Comparison of ENCODE assay signal across 23 cellular contexts in the genomic region with DNA sequence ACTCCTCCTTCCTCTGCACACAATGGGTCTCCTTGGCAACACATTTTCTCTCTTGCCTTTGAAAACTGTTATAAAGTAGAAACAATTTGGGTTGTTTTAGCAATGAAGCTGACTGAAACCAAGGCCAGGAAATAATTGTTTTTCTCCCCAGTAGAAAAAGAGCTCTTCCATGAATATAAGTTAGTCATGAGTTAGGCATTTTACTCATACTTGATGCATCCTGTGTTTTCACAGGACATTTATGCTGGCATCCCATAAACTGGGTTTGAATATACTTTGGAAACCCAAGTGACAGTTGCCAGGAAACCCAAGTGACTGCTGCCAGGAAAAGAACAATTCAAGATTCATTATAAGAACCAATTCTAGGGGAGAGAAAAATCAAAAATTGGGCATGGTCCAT.
A peak's percentile ranks its signal among the peaks of the same experiment; 100 is the strongest.
DNase-seq lines count a peak whose midpoint lies in the region.
"Had no signal": no experiment of that assay in that cellular context is flagged by ENCODE, and none has a peak within 500 bp of the region (broad histone marks: within the 10 kb centered on the region; RNA-seq: fewer than 3 reads in every experiment).

No MANE protein-coding gene starts in this region.

- H3K4ac ChIP-seq in mesendoderm (ENCODE audit: low read depth, low read length) (no peak overlapping the region), neuronal stem cell (ENCODE audit: low read length) (no peak overlapping the region)

- H3K27me3 ChIP-seq in adipocyte (replicated peaks; ENCODE audit: control insufficient read depth, insufficient read depth, low read length) (no peaks in the 10 kb centered on the region), mesendoderm (ENCODE audit: insufficient read depth, low read length, poor library complexity) (no peaks in the 10 kb centered on the region), neuronal stem cell (ENCODE audit: control insufficient read depth in 3 of 3, insufficient read depth in 3 of 3, low read depth in 1 of 3, low read length in 3 of 3) (no peaks in the 10 kb centered on the region)
- H3K27me3 ChIP-seq: ascending aorta, hepatocyte, neural progenitor cell, testis had no signal

- H3K4me3 ChIP-seq in adipocyte (ENCODE audit: low read length) (no peak overlapping the region), mesendoderm (ENCODE audit: low read length) (no peak overlapping the region), neuronal stem cell (ENCODE audit: low read length in 2 of 2) (no peak overlapping the region)
- H3K4me3 ChIP-seq: ascending aorta, hepatocyte, neural progenitor cell, PC-9, prostate gland, testis had no signal

- H2BK120ac ChIP-seq in mesendoderm (ENCODE audit: low read depth, low read length) (no peak overlapping the region), neuronal stem cell (ENCODE audit: low read depth, low read length) (no peak overlapping the region)

- no peaks in the 10 kb centered on the region for H3K79me1 ChIP-seq in mesendoderm (ENCODE audit: low read length)
- H3K79me1 ChIP-seq in neuronal stem cell (ENCODE audit: low read depth, low read length): no peaks in the 10 kb centered on the region

- H3K18ac ChIP-seq in mesendoderm (ENCODE audit: low read length) (no peak overlapping the region), neuronal stem cell (ENCODE audit: low read length) (no peak overlapping the region)

- DNase-seq in EL (peak; percentile 7), adipocyte (ENCODE audit: low read depth) (peak; percentile 36), fibroblast of gingiva (ENCODE audit: low read depth) (peak; percentile 67), mesendoderm (peak; percentile 1), neuronal stem cell (ENCODE audit: low spot score) (no peak), epidermal melanocyte (ENCODE audit: insufficient read length, low spot score) (no peak)
- no peak for DNase-seq in stimulated activated CD4-positive, alpha-beta T cell treated with anti-CD3 and anti-CD28 coated beads, Interleukin-2, amount 100 ng/mL, for 48 hours
- no peak for DNase-seq in activated CD4-positive, CD25-positive, alpha-beta regulatory T cell (lab: John Stamatoyannopoulos, UW)
- DNase-seq: activated CD4-positive, alpha-beta T cell treated with anti-CD3 and anti-CD28 coated beads for 4 hours; activated CD8-positive, alpha-beta memory T cell treated with anti-CD3 and anti-CD28 coated beads, Interleukin-2, amount 10 ng/mL, durations not matched to agents 7 days and 5 days; NCI-H1048; NCI-H2029; NCI-H345; PC-9; small intestine; stimulated activated CD4-positive, alpha-beta T cell treated with anti-CD3 and anti-CD28 coated beads, Interleukin-2, amount 100 ng/mL, for 24 hours; stimulated activated naive B cell treated with anti-CD40 and anti-IgM and Interleukin-4, amounts not matched to agents 10 μg/mL and 1 μg/mL and 100 μg/mL, for 72 hours; testis had no signal

- H3K56ac ChIP-seq in mesendoderm (ENCODE audit: low read length): no peak overlapping the region

- no peaks in the 10 kb centered on the region for H3K36me3 ChIP-seq in adipocyte (ENCODE audit: control insufficient read depth, insufficient read depth, low read length, severe bottlenecking)
- H3K36me3 ChIP-seq in mesendoderm (ENCODE audit: control insufficient read depth, insufficient read depth, low read length): no peaks in the 10 kb centered on the region
- H3K36me3 ChIP-seq in neuronal stem cell (replicated peaks in 1 of 2; ENCODE audit: control insufficient read depth in 2 of 2, insufficient read depth in 2 of 2, low read length in 2 of 2): no peaks in the 10 kb centered on the region
- H3K36me3 ChIP-seq: ascending aorta, neural progenitor cell, prostate gland had no signal

- H2BK5ac ChIP-seq in mesendoderm (ENCODE audit: low read length) (no peak overlapping the region), neuronal stem cell (ENCODE audit: low read length) (no peak overlapping the region)

- H3K79me2 ChIP-seq in mesendoderm (ENCODE audit: control insufficient read depth, insufficient read depth, low read length): no peaks in the 10 kb centered on the region
- H3K79me2 ChIP-seq: hepatocyte had no signal

- H3K4me1 ChIP-seq in adipocyte (ENCODE audit: control insufficient read depth, insufficient read depth, low read length) (peaks cover 20% of the 10 kb centered on the region), mesendoderm (ENCODE audit: control insufficient read depth, low read depth, low read length) (no peaks in the 10 kb centered on the region), neuronal stem cell (ENCODE audit: control insufficient read depth in 2 of 2, insufficient read depth in 1 of 2, low read depth in 1 of 2, low read length in 2 of 2) (peaks cover 4% of the 10 kb centered on the region in 2 donors)
- H3K4me1 ChIP-seq: ascending aorta, neural progenitor cell, prostate gland had no signal

- no peak overlapping the region for H4K8ac ChIP-seq in mesendoderm (ENCODE audit: low read depth, low read length)
- no peak overlapping the region for H4K8ac ChIP-seq in neuronal stem cell (ENCODE audit: low read depth, low read length)

- H2AK5ac ChIP-seq in mesendoderm (ENCODE audit: low read length) (no peak overlapping the region), neuronal stem cell (ENCODE audit: low read depth, low read length) (no peak overlapping the region)

- no peak overlapping the region for H2AFZ ChIP-seq in neuronal stem cell (ENCODE audit: low read length)
- H2AFZ ChIP-seq: hepatocyte, neural progenitor cell, PC-9 had no signal

- H3K9me3 ChIP-seq in adipocyte (ENCODE audit: control insufficient read depth, low read length) (no peaks in the 10 kb centered on the region), neuronal stem cell (replicated peaks in 1 of 2; ENCODE audit: control insufficient read depth in 2 of 2, insufficient read depth in 1 of 2, low read depth in 1 of 2, low read length in 2 of 2) (no peaks in the 10 kb centered on the region)
- H3K9me3 ChIP-seq: ascending aorta, prostate gland, testis had no signal

- no peak overlapping the region for H3K9ac ChIP-seq in adipocyte (ENCODE audit: low read length)
- no peak overlapping the region for H3K9ac ChIP-seq in mesendoderm (ENCODE audit: low read length)
- no peak overlapping the region for H3K9ac ChIP-seq in neuronal stem cell (ENCODE audit: low read depth, low read length, poor library complexity)
- H3K9ac ChIP-seq: KMS-11, neural progenitor cell had no signal

- no peak overlapping the region for H4K91ac ChIP-seq in neuronal stem cell (ENCODE audit: low read depth, low read length, poor library complexity)

- H3K27ac ChIP-seq in mesendoderm (ENCODE audit: low read depth, low read length): no peak overlapping the region
- H3K27ac ChIP-seq in neuronal stem cell (replicated peaks; ENCODE audit: low read length): no peak overlapping the region
- H3K27ac ChIP-seq: ascending aorta, hepatocyte, KMS-11, neural progenitor cell, PC-9, prostate gland, testis had no signal

- no peak overlapping the region for H3K4me2 ChIP-seq in mesendoderm (ENCODE audit: low read length)
- no peak overlapping the region for H3K4me2 ChIP-seq in neuronal stem cell (ENCODE audit: insufficient read depth, low read length, poor library complexity, severe bottlenecking)
- H3K4me2 ChIP-seq: hepatocyte, KMS-11, neural progenitor cell, PC-9 had no signal

- no peak overlapping the region for H2BK15ac ChIP-seq in mesendoderm (replicated peaks; ENCODE audit: low read depth)
- no peak overlapping the region for H2BK15ac ChIP-seq in neuronal stem cell (ENCODE audit: low read length)

- H3K14ac ChIP-seq in neuronal stem cell (ENCODE audit: low read length): no peak overlapping the region

- no peak overlapping the region for H2BK12ac ChIP-seq in neuronal stem cell (ENCODE audit: low read length)

- no peak overlapping the region for H3K23ac ChIP-seq in mesendoderm (ENCODE audit: low read length)
- H3K23ac ChIP-seq in neuronal stem cell (ENCODE audit: low read depth, low read length, poor library complexity): no peak overlapping the region

- no peak overlapping the region for H4K5ac ChIP-seq in mesendoderm (ENCODE audit: low read length)

Comparison
In these comparisons a context has a peak if more than half of its experiments do, and no peak if none do; other contexts are left out.
1. DNase-seq: peak in EL (single experiment), adipocyte (single experiment), fibroblast of gingiva (single experiment) and mesendoderm (single experiment); none in stimulated activated CD4-positive, alpha-beta T cell treated with anti-CD3 and anti-CD28 coated beads, Interleukin-2, amount 100 ng/mL, for 48 hours (0 of 2), activated CD4-positive, CD25-positive, alpha-beta regulatory T cell (0 of 4), neuronal stem cell (single experiment) and epidermal melanocyte (single experiment).